14 cellular contexts compared by ENCODE assay signal in genomic region chr5:141941307-141941706, GRCh38. TPM values are rescaled to one million over a fixed set of nuclear protein-coding genes. Genes with fewer than 3 reads are reported as not detected.
DNase-seq lines count a peak whose midpoint lies in the region; ATAC-seq, FAIRE-seq and TF ChIP-seq lines count a peak whose summit lies in the region.
"Had no signal": no experiment of that assay in that cellular context is flagged by ENCODE, and none has a peak within 500 bp of the region (broad histone marks: within the 10 kb centered on the region; RNA-seq: fewer than 3 reads in every experiment).

No MANE protein-coding gene starts in this region.

- no peaks in the 10 kb centered on the region for H3K9me3 ChIP-seq in BLaER1 treated with 17β-estradiol and CSF1 and Interleukin-3, amounts not matched to agents 10 nM and 100 nM (replicated peaks in 1 of 11)
- H3K9me3 ChIP-seq in PC-3 (ENCODE audit: low read length) (no peaks in the 10 kb centered on the region), esophagus muscularis mucosa (no peaks in the 10 kb centered on the region), pancreas (no peaks in the 10 kb centered on the region), OCI-LY7 (ENCODE audit: low read length) (no peaks in the 10 kb centered on the region)
- H3K9me3 ChIP-seq: tibial nerve had no signal

- TF ChIP-seq CTCF in PC-3 (conservative IDR thresholded peaks at IDR 0.05; ENCODE audit: low read depth, low read length): no peak
- no peak for TF ChIP-seq CTCF in esophagus muscularis mucosa (IDR thresholded peaks at IDR 0.05)
- no peak for TF ChIP-seq CTCF in pancreas (IDR thresholded peaks at IDR 0.05)
- no peak for TF ChIP-seq CTCF in OCI-LY7 (conservative IDR thresholded peaks at IDR 0.05; ENCODE audit: low read length)

- DNase-seq in PC-3: peak; percentile 24
- DNase-seq in esophagus muscularis mucosa (ENCODE audit: extremely low spot score): no peak
- DNase-seq in pancreas: no peak
- DNase-seq in activated CD8-positive, alpha-beta memory T cell treated with anti-CD3 and anti-CD28 coated beads for 24 hours: no peak
- no peak for DNase-seq in central memory CD4-positive, alpha-beta T cell
- no peak for DNase-seq in OCI-LY7 (ENCODE audit: low spot score)
- DNase-seq: activated CD8-positive, alpha-beta memory T cell treated with anti-CD3 and anti-CD28 coated beads, Interleukin-2, amount 50 U/mL, for 4 hours; effector CD4-positive, alpha-beta T cell; NCI-H1436; stimulated activated CD4-positive, alpha-beta T cell treated with anti-CD3 and anti-CD28 coated beads, Interleukin-12 subunit alpha, Interleukin-12 subunit beta, amount 100 ng/mL, for 4 hours had no signal

- H2AFZ ChIP-seq in PC-3 (ENCODE audit: low read length) (no peak overlapping the region), OCI-LY7 (ENCODE audit: low read length) (no peak overlapping the region)

- POLR2A ChIA-PET in PC-3 (lab: Charles Lee; ENCODE audit: unreplicated experiment): no interaction called here
- POLR2A ChIA-PET in OCI-LY7 (lab: Charles Lee): no interaction called here

- H3K27ac ChIP-seq in BLaER1 treated with 17β-estradiol and CSF1 and Interleukin-3, amounts not matched to agents 10 nM and 100 nM: peak overlapping the region in 6 of 11 experiments; percentile 9 to 73 (median 64); a peak in 10 of 22 replicates
- H3K27ac ChIP-seq in PC-3 (ENCODE audit: low read length) (no peak overlapping the region), esophagus muscularis mucosa (replicated peaks in 1 of 4) (peak overlapping the region in 3 of 4 donors; percentile 22 to 53 (median 52)), pancreas (peak overlapping the region in 2 of 4 donors; percentile 18 to 28), OCI-LY7 (ENCODE audit: low read depth, low read length, poor library complexity, severe bottlenecking) (no peak overlapping the region)

- TF ChIP-seq EP300 in esophagus muscularis mucosa (IDR thresholded peaks at IDR 0.05): no peak

- FAIRE-seq in pancreas (lab: Jason Lieb, UNC): no peak

- peaks cover 0 to 16% (median 5%) of the 10 kb centered on the region in 11 experiments; a peak in 7 of 22 replicates for H4K20me1 ChIP-seq in BLaER1 treated with 17β-estradiol and CSF1 and Interleukin-3, amounts not matched to agents 10 nM and 100 nM
- H4K20me1 ChIP-seq in PC-3 (ENCODE audit: low read length) (no peaks in the 10 kb centered on the region), OCI-LY7 (ENCODE audit: insufficient read depth, low read length) (no peaks in the 10 kb centered on the region)

- H3K27me3 ChIP-seq in BLaER1 treated with 17β-estradiol and CSF1 and Interleukin-3, amounts not matched to agents 10 nM and 100 nM: no peaks in the 10 kb centered on the region
- H3K27me3 ChIP-seq in PC-3 (ENCODE audit: low read length) (no peaks in the 10 kb centered on the region), esophagus muscularis mucosa (no peaks in the 10 kb centered on the region), pancreas (no peaks in the 10 kb centered on the region)
- H3K27me3 ChIP-seq: tibial nerve had no signal

- H3F3A ChIP-seq in PC-3 (ENCODE audit: low read length, unreplicated experiment): no peaks in the 10 kb centered on the region

- WGBS in esophagus muscularis mucosa: 73% methylated on average over 6 of the region's 6 CpGs
- 75 to 78% methylated on average over 6 of the region's 6 CpGs for WGBS in pancreas, 2 donors

- peaks cover 27 to 88% (median 39%) of the 10 kb centered on the region in 10 experiments for H3K4me1 ChIP-seq in BLaER1 treated with 17β-estradiol and CSF1 and Interleukin-3, amounts not matched to agents 10 nM and 100 nM
- H3K4me1 ChIP-seq in PC-3 (ENCODE audit: insufficient read depth, low read length): no peaks in the 10 kb centered on the region
- peaks cover 23 to 32% (median 30%) of the 10 kb centered on the region in 4 donors for H3K4me1 ChIP-seq in esophagus muscularis mucosa
- H3K4me1 ChIP-seq in pancreas: no peaks in the 10 kb centered on the region
- no peaks in the 10 kb centered on the region for H3K4me1 ChIP-seq in OCI-LY7 (ENCODE audit: insufficient read depth, low read length, poor library complexity, severe bottlenecking)

- H3K36me3 ChIP-seq in BLaER1 treated with 17β-estradiol and CSF1 and Interleukin-3, amounts not matched to agents 10 nM and 100 nM: peaks cover 33 to 47% (median 42%) of the 10 kb centered on the region in 11 experiments
- H3K36me3 ChIP-seq in PC-3 (ENCODE audit: low read depth, low read length): no peaks in the 10 kb centered on the region; the same call in 1 of the 2 replicates
- H3K36me3 ChIP-seq in esophagus muscularis mucosa: peaks cover 24 to 56% (median 40%) of the 10 kb centered on the region in 4 donors
- peaks cover 0 to 29% (median 21%) of the 10 kb centered on the region in 3 donors for H3K36me3 ChIP-seq in pancreas
- peaks cover 30% of the 10 kb centered on the region for H3K36me3 ChIP-seq in OCI-LY7 (ENCODE audit: insufficient read depth, low read length)

- intact Hi-C loops in PC-3 (cut with micrococcal nuclease): no loop called here
- intact Hi-C loops in esophagus muscularis mucosa (cut with DNase I): no loop called here
- intact Hi-C loops in pancreas (cut with DNase I): loop anchor here in 1 of 3 donors (10.0 kb wide), 1 partner anchor 57 kb away; no protein-coding TSS in a partner anchor
- intact Hi-C loops in OCI-LY7 (cut with micrococcal nuclease; ENCODE audit: unreplicated experiment): no loop called here

- BruUV-seq in PC-3 (replicated peaks; lab: Mats Ljungman, UMichigan) (no TSS peak), OCI-LY7 (replicated peaks; lab: Mats Ljungman, UMichigan) (no TSS peak)

- CTCF ChIA-PET in PC-3 (lab: Charles Lee) (interaction anchor here (0.6 kb wide), 1 partner anchor 51 kb away, joined by 3 read pairs; no protein-coding TSS in a partner anchor), OCI-LY7 (lab: Charles Lee; ENCODE audit: unreplicated experiment) (no interaction called here)

- no peak for TF ChIP-seq POLR2A in esophagus muscularis mucosa (IDR thresholded peaks at IDR 0.05; ENCODE audit: low read depth)

- peak overlapping the region in 4 of 11 experiments; percentile 1 to 71 (median 44); a peak in 4 of 22 replicates for H3K9ac ChIP-seq in BLaER1 treated with 17β-estradiol and CSF1 and Interleukin-3, amounts not matched to agents 10 nM and 100 nM
- no peak overlapping the region for H3K9ac ChIP-seq in PC-3 (ENCODE audit: low read length)

- H3K4me3 ChIP-seq in BLaER1 treated with 17β-estradiol and CSF1 and Interleukin-3, amounts not matched to agents 10 nM and 100 nM: no peak overlapping the region
- H3K4me3 ChIP-seq in PC-3 (ENCODE audit: low read length) (no peak overlapping the region), esophagus muscularis mucosa (no peak overlapping the region), pancreas (no peak overlapping the region), OCI-LY7 (ENCODE audit: low read depth, low read length, poor library complexity, severe bottlenecking) (no peak overlapping the region)
- H3K4me3 ChIP-seq: tibial nerve had no signal

- H3K4me2 ChIP-seq in BLaER1 treated with 17β-estradiol and CSF1 and Interleukin-3, amounts not matched to agents 10 nM and 100 nM: peak overlapping the region; percentile 11 to 93 (median 64); a peak in 21 of 22 replicates
- no peak overlapping the region for H3K4me2 ChIP-seq in PC-3 (ENCODE audit: low read length)
- no peak overlapping the region for H3K4me2 ChIP-seq in OCI-LY7 (ENCODE audit: low read length)

- ATAC-seq in PC-3 (peak; percentile 84), pancreas (peak in 3 of 4 donors; percentile 11 to 50 (median 40)), GM21423 (IDR thresholded peaks at IDR 0.05; ENCODE audit: unreplicated experiment) (no peak)

- H3K79me2 ChIP-seq in PC-3 (ENCODE audit: low read length) (no peaks in the 10 kb centered on the region), OCI-LY7 (ENCODE audit: insufficient read depth, low read depth, low read length) (no peaks in the 10 kb centered on the region)

- H3K9me2 ChIP-seq in PC-3 (replicated peaks; ENCODE audit: low read length): no peaks in the 10 kb centered on the region
- no peaks in the 10 kb centered on the region for H3K9me2 ChIP-seq in OCI-LY7 (ENCODE audit: insufficient read depth, low read length)

RNA-seq across cellular contexts. Expression of gene PCDH12, which starts 16.7 kb away (rescaled TPM):
- total RNA-seq in PC-3 (2014; rRNA removed) (0.15 TPM in 1 of 2 replicates, not detected in the other), esophagus muscularis mucosa (1 to 10 TPM; 1.2 to 6.7 (median 3.5) TPM), pancreas (1 to 10 TPM in 3 of 6 donors, under 1 TPM in 3; 0.32 to 1.7 (median 0.93) TPM), OCI-LY7 (2022) (not detected in 2 replicates)
- 1 to 10 TPM in 1 of 2 donors, under 1 TPM in 1; 0.65 to 1.6 TPM for polyA plus RNA-seq in pancreas
- total RNA-seq in OCI-LY7 (2014; rRNA removed; shearing (Covaris generic)): 0.03 TPM in 1 of 2 replicates, not detected in the other
- total RNA-seq: kidney epithelial cell had no signal

RNA-seq across cellular contexts. Expression of gene DELE1, which starts 17.6 kb away (rescaled TPM):
- total RNA-seq in PC-3 (2014; rRNA removed) (46.6 and 58.9 TPM in 2 replicates), esophagus muscularis mucosa (10 to 100 TPM; 44.4 to 75.8 (median 49.6) TPM), pancreas (10 to 100 TPM; 27.7 to 36.0 (median 33.1) TPM), OCI-LY7 (2022) (78.5 and 89.4 TPM in 2 replicates)
- 10 to 100 TPM; 38.2 to 45.6 TPM for polyA plus RNA-seq in pancreas
- total RNA-seq in OCI-LY7 (2014; rRNA removed; shearing (Covaris generic)): 67.9 and 81.2 TPM in 2 replicates

RNA-seq across cellular contexts. Expression of gene RNF14, which starts 27.6 kb away (rescaled TPM):
- total RNA-seq in PC-3 (2014; rRNA removed) (32.1 and 49.8 TPM in 2 replicates), esophagus muscularis mucosa (10 to 100 TPM; 65.8 to 94.1 (median 72.6) TPM), pancreas (10 to 100 TPM; 15.4 to 30.4 (median 21.6) TPM), OCI-LY7 (2022) (41.1 and 41.9 TPM in 2 replicates)
- polyA plus RNA-seq in pancreas: 10 to 100 TPM in 1 of 2 donors, 1 to 10 TPM in 1; 7.8 to 18.4 TPM
- total RNA-seq in OCI-LY7 (2014; rRNA removed; shearing (Covaris generic)): 23.7 and 31.7 TPM in 2 replicates

Comparison
In these comparisons a context has a peak if more than half of its experiments do, and no peak if none do; other contexts are left out.
1. H3K27ac ChIP-seq: peak in BLaER1 treated with 17β-estradiol and CSF1 and Interleukin-3, amounts not matched to agents 10 nM and 100 nM (6 of 11) and esophagus muscularis mucosa (3 of 4); none in PC-3 (single experiment) and OCI-LY7 (single experiment).
2. H3K4me2 ChIP-seq: peak in BLaER1 treated with 17β-estradiol and CSF1 and Interleukin-3, amounts not matched to agents 10 nM and 100 nM (11 of 11); none in PC-3 (single experiment) and OCI-LY7 (single experiment).